ENCODE assay signal across 26 cellular contexts in the genomic region with DNA sequence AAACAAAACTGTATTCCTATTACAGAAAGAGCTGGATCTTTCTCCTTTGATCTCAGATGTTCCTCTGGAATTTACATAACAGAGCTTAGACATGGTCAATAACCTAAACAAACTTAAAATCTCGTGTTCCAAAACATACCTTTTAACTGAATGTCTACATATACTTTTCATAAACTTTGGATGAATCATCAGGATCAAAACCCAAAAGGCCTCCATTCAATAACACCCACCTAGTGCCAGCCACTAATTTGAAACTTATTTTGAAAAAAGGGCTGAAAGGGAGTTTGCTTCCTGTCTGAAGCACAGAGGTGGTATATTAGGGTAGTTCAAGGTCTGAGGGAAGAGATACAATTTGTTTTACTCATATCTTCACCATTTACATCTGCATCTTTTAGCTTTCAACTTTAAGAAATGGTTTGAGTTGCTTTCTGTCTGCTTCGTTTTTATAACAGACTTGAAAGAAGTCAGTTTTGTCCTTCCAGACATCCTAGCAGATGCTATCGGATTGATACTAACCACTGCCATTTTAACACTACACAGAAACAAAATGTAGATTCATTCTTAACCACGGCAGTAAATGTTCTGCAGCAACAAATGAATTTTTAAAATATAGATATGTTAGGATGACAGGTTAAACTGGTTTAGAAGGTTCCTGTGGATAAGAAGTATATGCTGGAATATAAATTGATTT.
DNase-seq lines count a peak whose midpoint lies in the region; ATAC-seq and TF ChIP-seq lines count a peak whose summit lies in the region.
"Had no signal": no experiment of that assay in that cellular context is flagged by ENCODE, and none has a peak within 500 bp of the region (broad histone marks: within the 10 kb centered on the region; RNA-seq: fewer than 3 reads in every experiment).

No MANE protein-coding gene starts in this region.

- H2AFZ ChIP-seq in mammary epithelial cell (ENCODE audit: low read depth, low read length) (peak overlapping the region; percentile 27), smooth muscle cell (ENCODE audit: low read depth) (no peak overlapping the region), neural progenitor cell (replicated peaks) (no peak overlapping the region)

- H3K4me3 ChIP-seq in mammary epithelial cell (replicated peaks in 1 of 3; ENCODE audit: insufficient read depth in 1 of 3, low read depth in 2 of 3, low read length in 3 of 3) (no peak overlapping the region), foreskin fibroblast (ENCODE audit: low read depth in 1 of 2, low read length in 2 of 2) (no peak overlapping the region), smooth muscle cell (peak overlapping the region; percentile 20), neural progenitor cell (no peak overlapping the region)
- H3K4me3 ChIP-seq: gastrocnemius medialis, lung, stomach, transverse colon had no signal

- H3K4me3 Mint-ChIP-seq in MCF 10A (ENCODE audit: unreplicated experiment) (no peak overlapping the region), neural progenitor cell (no peak overlapping the region)
- no peak overlapping the region for H3K4me3 Mint-ChIP-seq in activated naive CD4-positive, alpha-beta T cell treated with anti-CD3 and anti-CD28 coated beads for 36 hours
- H3K4me3 Mint-ChIP-seq: activated T-cell treated with anti-CD3 and anti-CD28 coated beads, Interleukin-2, amount 50 U/mL, for 4 hours had no signal

- BruUV-seq in mammary epithelial cell (replicated peaks; lab: Mats Ljungman, UMichigan) (no TSS peak), MCF 10A (replicated peaks; lab: Mats Ljungman, UMichigan) (no TSS peak)

- no peaks in the 10 kb centered on the region for H3K9me3 Mint-ChIP-seq in MCF 10A (ENCODE audit: unreplicated experiment)
- no peaks in the 10 kb centered on the region for H3K9me3 Mint-ChIP-seq in activated naive CD4-positive, alpha-beta T cell treated with anti-CD3 and anti-CD28 coated beads for 36 hours
- H3K9me3 Mint-ChIP-seq in neural progenitor cell: no peaks in the 10 kb centered on the region
- H3K9me3 Mint-ChIP-seq: activated T-cell treated with anti-CD3 and anti-CD28 coated beads, Interleukin-2, amount 50 U/mL, for 4 hours had no signal

- H3F3A ChIP-seq in smooth muscle cell (ENCODE audit: low read depth) (peaks cover 34% of the 10 kb centered on the region), neural progenitor cell (ENCODE audit: low read depth) (no peaks in the 10 kb centered on the region)

- H3K9ac ChIP-seq in mammary epithelial cell (ENCODE audit: insufficient read depth, low read length): no peak overlapping the region
- H3K9ac ChIP-seq in smooth muscle cell (ENCODE audit: low read depth): peak overlapping the region; percentile 26
- H3K9ac ChIP-seq in neural progenitor cell: no peak overlapping the region

- DNase-seq in mammary epithelial cell (no peak), MCF 10A (ENCODE audit: unreplicated experiment) (no peak), foreskin fibroblast (peak; percentile 37 to 64), smooth muscle cell (lab: John Stamatoyannopoulos, UW; ENCODE audit: unreplicated experiment) (no peak), neural progenitor cell (ENCODE audit: low spot score) (no peak)
- DNase-seq in activated naive CD4-positive, alpha-beta T cell treated with anti-CD3 and anti-CD28 coated beads for 36 hours: no peak
- DNase-seq: 8988T; activated CD8-positive, alpha-beta memory T cell treated with anti-CD3 and anti-CD28 coated beads for 24 hours; activated naive CD4-positive, alpha-beta T cell treated with Interleukin-2 at 50 U/mL for 16 hours; activated T-cell treated with anti-CD3 and anti-CD28 coated beads, Interleukin-2, amount 50 U/mL, for 4 hours; amygdala; BE2C; gastrocnemius medialis; GOT3; KBM-7; kidney; NCI-H774; OCI-M1; SHP77 treated with DMSO at 0.1 percent for 48 hours; stomach; T-helper 1 cell; transverse colon had no signal

- intact Hi-C loops in mammary epithelial cell (cut with micrococcal nuclease) (no loop called here), MCF 10A (cut with micrococcal nuclease) (no loop called here)
- intact Hi-C loops in activated naive CD4-positive, alpha-beta T cell treated with anti-CD3 and anti-CD28 coated beads for 36 hours (cut with micrococcal nuclease): no loop called here

- no peaks in the 10 kb centered on the region for H3K79me2 ChIP-seq in mammary epithelial cell (ENCODE audit: insufficient read depth, low read length)
- peaks cover 57% of the 10 kb centered on the region for H3K79me2 ChIP-seq in smooth muscle cell (ENCODE audit: low read depth)
- H3K79me2 ChIP-seq in neural progenitor cell (ENCODE audit: low read depth): no peaks in the 10 kb centered on the region

- H3K4me1 Mint-ChIP-seq in MCF 10A (ENCODE audit: insufficient read depth, unreplicated experiment): peaks cover 25% of the 10 kb centered on the region
- H3K4me1 Mint-ChIP-seq in activated naive CD4-positive, alpha-beta T cell treated with anti-CD3 and anti-CD28 coated beads for 36 hours (ENCODE audit: low read depth): no peaks in the 10 kb centered on the region
- peaks cover 23% of the 10 kb centered on the region for H3K4me1 Mint-ChIP-seq in neural progenitor cell

- TF ChIP-seq CTCF in mammary epithelial cell (conservative IDR thresholded peaks at IDR 0.05 in 1 of 2, IDR thresholded peaks at IDR 0.05 in 1 of 2; ENCODE audit: extremely low read depth in 1 of 2, insufficient read depth in 1 of 2, low read depth in 1 of 2, low read length in 2 of 2): no peak
- no peak for TF ChIP-seq CTCF in MCF 10A (IDR thresholded peaks at IDR 0.05; ENCODE audit: unreplicated experiment)
- no peak for TF ChIP-seq CTCF in foreskin fibroblast (IDR thresholded peaks at IDR 0.05; ENCODE audit: low read depth, low read length)
- no peak for TF ChIP-seq CTCF in smooth muscle cell (IDR thresholded peaks at IDR 0.05; ENCODE audit: borderline replicate concordance, insufficient read depth, poor library complexity, severe bottlenecking)
- no peak for TF ChIP-seq CTCF in neural progenitor cell (IDR thresholded peaks at IDR 0.05)

- dilution Hi-C loops in mammary epithelial cell (cut with HindIII; ENCODE audit: low sequenced_read_pairs): no loop called here

- H3K27ac Mint-ChIP-seq in MCF 10A (ENCODE audit: low read depth, unreplicated experiment) (no peak overlapping the region), neural progenitor cell (no peak overlapping the region)
- H3K27ac Mint-ChIP-seq in activated naive CD4-positive, alpha-beta T cell treated with anti-CD3 and anti-CD28 coated beads for 36 hours: no peak overlapping the region

- POLR2A ChIA-PET in MCF 10A (lab: Yijun Ruan, JAX): no interaction called here

- 66% methylated on average over 4 of the region's 4 CpGs for WGBS in mammary epithelial cell (ENCODE audit: low coverage, missing lambda C conversion rate)
- WGBS in smooth muscle cell (ENCODE audit: low lambda C conversion rate): 10% methylated on average over 4 of the region's 4 CpGs

- ATAC-seq in SK-N-SH treated with all-trans-retinoic acid at 6 μM for 48 hours (peak; percentile 31), GM21381 (IDR thresholded peaks at IDR 0.05; ENCODE audit: unreplicated experiment) (no peak)
- ATAC-seq: activated T-cell treated with anti-CD3 and anti-CD28 coated beads, Interleukin-2, amount 50 U/mL, for 4 hours; gastrocnemius medialis had no signal

- CTCF ChIA-PET in mammary epithelial cell (lab: Charles Lee; ENCODE audit: low non-redundant PET): interaction anchor here (0.6 kb wide), 1 partner anchor 203 kb away, joined by 6 read pairs; no protein-coding TSS in a partner anchor
- CTCF ChIA-PET in MCF 10A (lab: Yijun Ruan, JAX): no interaction called here
- CTCF ChIA-PET in activated naive CD4-positive, alpha-beta T cell treated with anti-CD3 and anti-CD28 coated beads for 36 hours (lab: Charles Lee): no interaction called here

- H3K9me3 ChIP-seq in mammary epithelial cell (replicated peaks; ENCODE audit: insufficient read depth, low read length) (no peaks in the 10 kb centered on the region), smooth muscle cell (replicated peaks; ENCODE audit: low read depth) (no peaks in the 10 kb centered on the region), neural progenitor cell (ENCODE audit: low read depth) (no peaks in the 10 kb centered on the region)
- H3K9me3 ChIP-seq: BE2C, gastrocnemius medialis, stomach, transverse colon had no signal

- no peaks in the 10 kb centered on the region for H3K27me3 Mint-ChIP-seq in MCF 10A (ENCODE audit: insufficient read depth, unreplicated experiment)
- peaks cover 2% of the 10 kb centered on the region for H3K27me3 Mint-ChIP-seq in activated naive CD4-positive, alpha-beta T cell treated with anti-CD3 and anti-CD28 coated beads for 36 hours (ENCODE audit: low read depth)
- H3K27me3 Mint-ChIP-seq in neural progenitor cell (ENCODE audit: insufficient read depth, low read depth): no peaks in the 10 kb centered on the region

- H3K27ac ChIP-seq in mammary epithelial cell (ENCODE audit: insufficient read depth, low read depth, low read length): no peak overlapping the region
- H3K27ac ChIP-seq in smooth muscle cell (ENCODE audit: low read depth): peak overlapping the region; percentile 81
- H3K27ac ChIP-seq in neural progenitor cell: no peak overlapping the region
- H3K27ac ChIP-seq: gastrocnemius medialis, HL-60, stomach, transverse colon had no signal

- in situ Hi-C loops in mammary epithelial cell (cut with MboI; ENCODE audit: low sequenced_read_pairs in 2 of 2): no loop called here

- H3K4me2 ChIP-seq in mammary epithelial cell (ENCODE audit: insufficient read depth, low read depth, low read length) (no peak overlapping the region), smooth muscle cell (peak overlapping the region; percentile 86), neural progenitor cell (no peak overlapping the region)

- H3K27me3 ChIP-seq in mammary epithelial cell (ENCODE audit: insufficient read depth, low read length) (no peaks in the 10 kb centered on the region), smooth muscle cell (ENCODE audit: low read depth) (no peaks in the 10 kb centered on the region), neural progenitor cell (no peaks in the 10 kb centered on the region)
- H3K27me3 ChIP-seq: BE2C, gastrocnemius medialis, stomach, transverse colon had no signal

- H3K36me3 ChIP-seq in mammary epithelial cell (ENCODE audit: insufficient read depth, low read length) (no peaks in the 10 kb centered on the region), smooth muscle cell (ENCODE audit: low read depth) (no peaks in the 10 kb centered on the region), neural progenitor cell (no peaks in the 10 kb centered on the region)
- H3K36me3 ChIP-seq: BE2C, gastrocnemius medialis, stomach, transverse colon had no signal

- H4K20me1 ChIP-seq in mammary epithelial cell (ENCODE audit: insufficient read depth, low read length) (no peaks in the 10 kb centered on the region), smooth muscle cell (ENCODE audit: low read depth) (no peaks in the 10 kb centered on the region), neural progenitor cell (ENCODE audit: low read depth) (no peaks in the 10 kb centered on the region)

- H3K4me1 ChIP-seq in mammary epithelial cell (ENCODE audit: insufficient read depth, low read length) (peaks cover 20% of the 10 kb centered on the region), smooth muscle cell (ENCODE audit: low read depth) (peaks cover 50% of the 10 kb centered on the region), neural progenitor cell (no peaks in the 10 kb centered on the region)
- H3K4me1 ChIP-seq: BE2C, gastrocnemius medialis, stomach, transverse colon had no signal

- no peaks in the 10 kb centered on the region for H3K36me3 Mint-ChIP-seq in MCF 10A (ENCODE audit: insufficient read depth, unreplicated experiment)
- H3K36me3 Mint-ChIP-seq in activated naive CD4-positive, alpha-beta T cell treated with anti-CD3 and anti-CD28 coated beads for 36 hours (ENCODE audit: low read depth): no peaks in the 10 kb centered on the region
- no peaks in the 10 kb centered on the region for H3K36me3 Mint-ChIP-seq in neural progenitor cell

Comparison
In these comparisons a context has a peak if more than half of its experiments do, and no peak if none do; other contexts are left out.
1. DNase-seq: peak in foreskin fibroblast (2 of 2); none in mammary epithelial cell (single experiment), MCF 10A (single experiment), smooth muscle cell (single experiment), activated naive CD4-positive, alpha-beta T cell treated with anti-CD3 and anti-CD28 coated beads for 36 hours (single experiment) and neural progenitor cell (single experiment).